Comparison of ENCODE assay signal across 1 cellular context in the genomic region with DNA sequence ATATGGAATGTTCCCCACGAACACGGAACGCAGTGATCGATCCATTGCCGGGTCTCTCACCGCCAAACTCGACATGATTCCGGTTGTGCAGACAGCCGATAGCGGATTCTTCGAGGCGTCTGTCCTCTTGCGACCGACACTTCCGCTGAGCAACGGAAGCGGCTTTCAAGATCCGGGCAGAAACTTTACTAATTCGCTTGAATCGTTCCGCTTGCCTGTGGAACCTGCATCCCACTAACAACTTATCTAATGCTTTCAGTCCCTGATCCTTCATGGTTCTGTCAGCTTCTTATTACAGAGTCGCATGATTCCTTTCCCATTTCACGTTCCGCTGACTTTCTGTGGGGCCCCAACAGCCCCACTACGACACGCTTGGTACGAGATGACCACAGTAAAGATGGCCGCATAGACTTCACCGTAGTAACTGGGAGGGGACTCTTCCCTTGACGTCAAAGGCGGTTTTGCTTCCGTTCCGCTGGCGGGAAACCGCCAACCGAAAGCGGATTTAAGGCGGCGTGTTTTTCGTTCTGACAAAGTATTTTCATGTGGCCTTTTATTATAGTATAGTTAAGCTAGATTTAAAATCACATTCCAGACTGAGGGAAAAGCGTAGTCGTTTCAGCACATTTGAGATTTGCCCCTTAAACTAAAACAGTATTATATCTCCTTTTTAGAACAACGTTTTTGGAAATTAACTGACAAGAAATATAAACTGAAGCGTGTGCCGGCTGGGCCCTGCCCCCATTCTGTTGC.
TF ChIP-seq lines count a peak whose summit lies in the region.

Gene CSTF2T (minus strand): TSS at position 121 of the 753 bp plus-strand sequence. CDS start 46 bp downstream, at position 75.

TF ChIP-seq in HepG2, 621 proteins besides CTCF, POLR2A, EP300 and RAD21 (continued from another document):
- TF ChIP-seq MXI1 (IDR thresholded peaks at IDR 0.05; ENCODE audit: borderline replicate concordance, low read depth, low read length) (no peak; the same call in 2 of the 3 replicates), ZNF570 (CRISPR knock-in tag; IDR thresholded peaks at IDR 0.05; ENCODE audit: borderline replicate concordance) (no peak), HOXD1 (CRISPR knock-in tag; IDR thresholded peaks at IDR 0.05) (no peak), CREM (IDR thresholded peaks at IDR 0.05) (peak; percentile 91), CREM (CRISPR knock-in tag; IDR thresholded peaks at IDR 0.05) (no peak), MEF2D (CRISPR knock-in tag; IDR thresholded peaks at IDR 0.05) (0 out of 2 replicates have a peak, but pooled peaks have one; percentile 34), ZNF749 (CRISPR knock-in tag; IDR thresholded peaks at IDR 0.05; ENCODE audit: borderline replicate concordance) (no peak), SRSF4 (IDR thresholded peaks at IDR 0.05; ENCODE audit: low read depth, low read length, poor library complexity, severe bottlenecking) (no peak), PRDM4 (CRISPR knock-in tag; IDR thresholded peaks at IDR 0.05; ENCODE audit: borderline replicate concordance) (no peak), ZIK1 (CRISPR knock-in tag; IDR thresholded peaks at IDR 0.05; ENCODE audit: borderline replicate concordance, low read depth) (no peak), ZNF891 (CRISPR knock-in tag; IDR thresholded peaks at IDR 0.05) (no peak), ZNF557 (CRISPR knock-in tag; IDR thresholded peaks at IDR 0.05) (no peak), SIX1 (CRISPR knock-in tag; IDR thresholded peaks at IDR 0.05; ENCODE audit: borderline replicate concordance) (no peak), SAP130 (CRISPR knock-in tag; IDR thresholded peaks at IDR 0.05; ENCODE audit: low read depth) (peak; percentile 66), YEATS4 (CRISPR knock-in tag; IDR thresholded peaks at IDR 0.05; ENCODE audit: borderline replicate concordance) (peak; percentile 36), RERE (CRISPR knock-in tag; IDR thresholded peaks at IDR 0.05; ENCODE audit: low read depth) (no peak), FOXK1 (CRISPR knock-in tag; IDR thresholded peaks at IDR 0.05; ENCODE audit: borderline replicate concordance, low read depth) (0 out of 2 replicates have a peak, but pooled peaks have one; percentile 23), ZKSCAN8 (CRISPR knock-in tag; IDR thresholded peaks at IDR 0.05; ENCODE audit: borderline replicate concordance) (no peak), ZFP36 (IDR thresholded peaks at IDR 0.05; ENCODE audit: borderline replicate concordance, low read depth, low read length, partially characterized antibody) (no peak), TBX2 (CRISPR knock-in tag; IDR thresholded peaks at IDR 0.05; ENCODE audit: borderline replicate concordance) (peak; percentile 19; the same call in 1 of the 2 replicates), ZBTB2 (CRISPR knock-in tag; IDR thresholded peaks at IDR 0.05; ENCODE audit: low read depth) (no peak), GABPB1 (CRISPR knock-in tag; IDR thresholded peaks at IDR 0.05) (peak; percentile 95), ZNF644 (CRISPR knock-in tag; IDR thresholded peaks at IDR 0.05; ENCODE audit: low read depth) (no peak), NFATC3 (CRISPR knock-in tag; IDR thresholded peaks at IDR 0.05) (no peak), MED8 (CRISPR knock-in tag; IDR thresholded peaks at IDR 0.05; ENCODE audit: insufficient replicate concordance) (no peak)
- TF ChIP-seq, protein P1, sequence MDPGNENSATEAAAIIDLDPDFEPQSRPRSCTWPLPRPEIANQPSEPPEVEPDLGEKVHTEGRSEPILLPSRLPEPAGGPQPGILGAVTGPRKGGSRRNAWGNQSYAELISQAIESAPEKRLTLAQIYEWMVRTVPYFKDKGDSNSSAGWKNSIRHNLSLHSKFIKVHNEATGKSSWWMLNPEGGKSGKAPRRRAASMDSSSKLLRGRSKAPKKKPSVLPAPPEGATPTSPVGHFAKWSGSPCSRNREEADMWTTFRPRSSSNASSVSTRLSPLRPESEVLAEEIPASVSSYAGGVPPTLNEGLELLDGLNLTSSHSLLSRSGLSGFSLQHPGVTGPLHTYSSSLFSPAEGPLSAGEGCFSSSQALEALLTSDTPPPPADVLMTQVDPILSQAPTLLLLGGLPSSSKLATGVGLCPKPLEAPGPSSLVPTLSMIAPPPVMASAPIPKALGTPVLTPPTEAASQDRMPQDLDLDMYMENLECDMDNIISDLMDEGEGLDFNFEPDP (CRISPR knock-in tag; conservative IDR thresholded peaks at IDR 0.05) = no peak
- TF ChIP-seq, protein P2, sequence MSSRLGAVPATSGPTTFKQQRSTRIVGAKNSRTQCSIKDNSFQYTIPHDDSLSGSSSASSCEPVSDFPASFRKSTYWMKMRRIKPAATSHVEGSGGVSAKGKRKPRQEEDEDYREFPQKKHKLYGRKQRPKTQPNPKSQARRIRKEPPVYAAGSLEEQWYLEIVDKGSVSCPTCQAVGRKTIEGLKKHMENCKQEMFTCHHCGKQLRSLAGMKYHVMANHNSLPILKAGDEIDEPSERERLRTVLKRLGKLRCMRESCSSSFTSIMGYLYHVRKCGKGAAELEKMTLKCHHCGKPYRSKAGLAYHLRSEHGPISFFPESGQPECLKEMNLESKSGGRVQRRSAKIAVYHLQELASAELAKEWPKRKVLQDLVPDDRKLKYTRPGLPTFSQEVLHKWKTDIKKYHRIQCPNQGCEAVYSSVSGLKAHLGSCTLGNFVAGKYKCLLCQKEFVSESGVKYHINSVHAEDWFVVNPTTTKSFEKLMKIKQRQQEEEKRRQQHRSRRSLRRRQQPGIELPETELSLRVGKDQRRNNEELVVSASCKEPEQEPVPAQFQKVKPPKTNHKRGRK (CRISPR knock-in tag; IDR thresholded peaks at IDR 0.05) = no peak
